Comparison of ENCODE assay signal across 9 cellular contexts in genomic region chr9:137705443-137705863, GRCh38.
A peak's percentile ranks its signal among the peaks of the same experiment; 100 is the strongest.
DNase-seq lines count a peak whose midpoint lies in the region; ATAC-seq and TF ChIP-seq lines count a peak whose summit lies in the region.
"Had no signal": no experiment of that assay in that cellular context is flagged by ENCODE, and none has a peak within 500 bp of the region (broad histone marks: within the 10 kb centered on the region; RNA-seq: fewer than 3 reads in every experiment).

No MANE protein-coding gene starts in this region.

- H3K9me3 ChIP-seq in CD8-positive, alpha-beta memory T cell (ENCODE audit: low read length) = no peaks in the 10 kb centered on the region
- H3K9me3 ChIP-seq in PC-3 (ENCODE audit: low read length) = no peaks in the 10 kb centered on the region

- H3K27ac Mint-ChIP-seq in CD8-positive, alpha-beta memory T cell = peak overlapping the region in 7 of 8 donors; percentile 4 to 78 (median 61)
- peak overlapping the region; percentile 49 for H3K27ac Mint-ChIP-seq in T-helper 1 cell treated with Interleukin-12 subunit alpha and Interleukin-12 subunit beta and Interleukin-4 antibody, amounts not matched to agents 30 μg/mL and 1 μg/mL, for 36 hours

- H3K9me3 Mint-ChIP-seq in CD8-positive, alpha-beta memory T cell = peaks cover 7 to 26% (median 13%) of the 10 kb centered on the region in 5 donors
- peaks cover 31% of the 10 kb centered on the region for H3K9me3 Mint-ChIP-seq in T-helper 1 cell treated with Interleukin-12 subunit alpha and Interleukin-12 subunit beta and Interleukin-4 antibody, amounts not matched to agents 30 μg/mL and 1 μg/mL, for 36 hours

- H2AFZ ChIP-seq in PC-3 (ENCODE audit: low read length) = no peak overlapping the region

- H4K20me1 ChIP-seq in PC-3 (ENCODE audit: low read length) = no peaks in the 10 kb centered on the region

- no peaks in the 10 kb centered on the region for H3F3A ChIP-seq in PC-3 (ENCODE audit: low read length, unreplicated experiment)

- no peak for TF ChIP-seq CTCF in PC-3 (conservative IDR thresholded peaks at IDR 0.05; ENCODE audit: low read depth, low read length)

- H3K36me3 Mint-ChIP-seq in CD8-positive, alpha-beta memory T cell = peaks cover 10 to 18% (median 18%) of the 10 kb centered on the region in 3 donors
- peaks cover 23% of the 10 kb centered on the region for H3K36me3 Mint-ChIP-seq in T-helper 1 cell treated with Interleukin-12 subunit alpha and Interleukin-12 subunit beta and Interleukin-4 antibody, amounts not matched to agents 30 μg/mL and 1 μg/mL, for 36 hours (ENCODE audit: low read depth)

- POLR2A ChIA-PET in CD8-positive, alpha-beta memory T cell (lab: Charles Lee) = no interaction called here
- POLR2A ChIA-PET in PC-3 (lab: Charles Lee; ENCODE audit: unreplicated experiment) = no interaction called here

- peaks cover 70% of the 10 kb centered on the region for H3K79me2 ChIP-seq in PC-3 (ENCODE audit: low read length)

- H3K27ac ChIP-seq in CD8-positive, alpha-beta memory T cell (ENCODE audit: low read depth, low read length) = no peak overlapping the region
- no peak overlapping the region for H3K27ac ChIP-seq in PC-3 (ENCODE audit: low read length)

- peak; percentile 65 for ATAC-seq in GM21526 (IDR thresholded peaks at IDR 0.05; ENCODE audit: low FRiP score, unreplicated experiment)
- ATAC-seq in sciatic nerve = no peak
- no peak for ATAC-seq in PC-3
- ATAC-seq: Panc1 had no signal

- intact Hi-C loops in sciatic nerve (cut with DNase I) = no loop called here
- intact Hi-C loops in PC-3 (cut with micrococcal nuclease) = no loop called here

- no TSS peak for BruUV-seq in PC-3 (replicated peaks; lab: Mats Ljungman, UMichigan)

- DNase-seq in CD8-positive, alpha-beta memory T cell = peak in 3 of 5 donors; percentile 11 to 56 (median 17)
- peak; percentile 46 for DNase-seq in kidney tubule cell (ENCODE audit: low spot score)
- DNase-seq in DMS53 treated with DMSO at 0.1 percent for 48 hours (lab: John Stamatoyannopoulos, UW; ENCODE audit: unreplicated experiment) = no peak
- DNase-seq in sciatic nerve (ENCODE audit: low spot score) = no peak
- no peak for DNase-seq in PC-3
- DNase-seq in NCI-H226 = no peak

- H3K4me2 ChIP-seq in PC-3 (ENCODE audit: low read length) = no peak overlapping the region

- peaks cover 23% of the 10 kb centered on the region for H3K4me1 ChIP-seq in CD8-positive, alpha-beta memory T cell (ENCODE audit: insufficient read depth, low read length)
- H3K4me1 ChIP-seq in PC-3 (ENCODE audit: insufficient read depth, low read length) = no peaks in the 10 kb centered on the region

- no peaks in the 10 kb centered on the region for H3K27me3 Mint-ChIP-seq in CD8-positive, alpha-beta memory T cell
- no peaks in the 10 kb centered on the region for H3K27me3 Mint-ChIP-seq in T-helper 1 cell treated with Interleukin-12 subunit alpha and Interleukin-12 subunit beta and Interleukin-4 antibody, amounts not matched to agents 30 μg/mL and 1 μg/mL, for 36 hours (ENCODE audit: low read depth)

- CTCF ChIA-PET in CD8-positive, alpha-beta memory T cell (lab: Charles Lee) = no interaction called here
- CTCF ChIA-PET in PC-3 (lab: Charles Lee) = no interaction called here

- H3K4me3 ChIP-seq in CD8-positive, alpha-beta memory T cell (ENCODE audit: low read length) = peak overlapping the region; percentile 23
- no peak overlapping the region for H3K4me3 ChIP-seq in PC-3 (ENCODE audit: low read length)

- peak overlapping the region in 6 of 7 donors; percentile 14 to 82 (median 76) for H3K4me3 Mint-ChIP-seq in CD8-positive, alpha-beta memory T cell
- peak overlapping the region; percentile 56 for H3K4me3 Mint-ChIP-seq in T-helper 1 cell treated with Interleukin-12 subunit alpha and Interleukin-12 subunit beta and Interleukin-4 antibody, amounts not matched to agents 30 μg/mL and 1 μg/mL, for 36 hours

- H3K9me2 ChIP-seq in PC-3 (replicated peaks; ENCODE audit: low read length) = no peaks in the 10 kb centered on the region

- no peaks in the 10 kb centered on the region for H3K36me3 ChIP-seq in CD8-positive, alpha-beta memory T cell (ENCODE audit: insufficient read depth, low read length)
- peaks cover 10% of the 10 kb centered on the region; the same call in 1 of the 2 replicates for H3K36me3 ChIP-seq in PC-3 (ENCODE audit: low read depth, low read length)

- no peaks in the 10 kb centered on the region for H3K27me3 ChIP-seq in CD8-positive, alpha-beta memory T cell (ENCODE audit: insufficient read depth, low read length, poor library complexity, severe bottlenecking)
- no peaks in the 10 kb centered on the region for H3K27me3 ChIP-seq in PC-3 (ENCODE audit: low read length)

- H3K9ac ChIP-seq in PC-3 (ENCODE audit: low read length) = no peak overlapping the region

- peaks cover 46 to 62% (median 57%) of the 10 kb centered on the region in 3 donors for H3K4me1 Mint-ChIP-seq in CD8-positive, alpha-beta memory T cell
- H3K4me1 Mint-ChIP-seq in T-helper 1 cell treated with Interleukin-12 subunit alpha and Interleukin-12 subunit beta and Interleukin-4 antibody, amounts not matched to agents 30 μg/mL and 1 μg/mL, for 36 hours (ENCODE audit: low read depth) = peaks cover 16% of the 10 kb centered on the region

Comparison
In these comparisons a context has a peak if more than half of its experiments do, and no peak if none do; other contexts are left out.
1. DNase-seq: peak in CD8-positive, alpha-beta memory T cell (3 of 5) and kidney tubule cell (single experiment); none in DMS53 treated with DMSO at 0.1 percent for 48 hours (single experiment), sciatic nerve (single experiment), PC-3 (single experiment) and NCI-H226 (single experiment).